In genomic region chr3:194138098-194138474, GRCh38 we compare ENCODE assay signal across 8 cellular contexts. TPM values are rescaled to one million over a fixed set of nuclear protein-coding genes. Genes with fewer than 3 reads are reported as not detected.
DNase-seq lines count a peak whose midpoint lies in the region; ATAC-seq, FAIRE-seq and TF ChIP-seq lines count a peak whose summit lies in the region.

No MANE protein-coding gene starts in this region.

- dilution Hi-C loops in endothelial cell of umbilical vein (cut with MboI; ENCODE audit: extremely low pct_ligation_motif_present, low sequenced_read_pairs): no loop called here

- H3K9me3 ChIP-seq in CD8-positive, alpha-beta T cell (ENCODE audit: low read length): no peaks in the 10 kb centered on the region
- H3K9me3 ChIP-seq in OCI-LY3 (ENCODE audit: insufficient read depth, low read length): no peaks in the 10 kb centered on the region
- no peaks in the 10 kb centered on the region for H3K9me3 ChIP-seq in endothelial cell of umbilical vein (replicated peaks; ENCODE audit: control insufficient read depth, insufficient read depth, low read length)
- H3K9me3 ChIP-seq in ovary: no peaks in the 10 kb centered on the region

- no peaks in the 10 kb centered on the region for H3K36me3 ChIP-seq in CD8-positive, alpha-beta T cell (ENCODE audit: insufficient read depth, low read length)
- H3K36me3 ChIP-seq in OCI-LY3 (replicated peaks; ENCODE audit: low read depth, low read length) (no peaks in the 10 kb centered on the region), endothelial cell of umbilical vein (ENCODE audit: control insufficient read depth in 2 of 2, extremely low read depth in 1 of 2, insufficient read depth in 2 of 2, low read length in 2 of 2) (no peaks in the 10 kb centered on the region), ovary (no peaks in the 10 kb centered on the region)

- H4K20me1 ChIP-seq in OCI-LY3 (ENCODE audit: insufficient read depth, low read length) (no peaks in the 10 kb centered on the region), endothelial cell of umbilical vein (replicated peaks; ENCODE audit: control insufficient read depth, extremely low read depth, insufficient read depth, low read length) (no peaks in the 10 kb centered on the region)

- H3K79me2 ChIP-seq in OCI-LY3 (ENCODE audit: low read length): no peaks in the 10 kb centered on the region
- H3K79me2 ChIP-seq in endothelial cell of umbilical vein (ENCODE audit: control insufficient read depth, insufficient read depth, low read length): peaks cover 2% of the 10 kb centered on the region

- TF ChIP-seq EP300 in ovary (IDR thresholded peaks at IDR 0.05): no peak

- no peak for TF ChIP-seq CTCF in CD8-positive, alpha-beta T cell (IDR thresholded peaks at IDR 0.05)
- TF ChIP-seq CTCF in OCI-LY3 (IDR thresholded peaks at IDR 0.05; ENCODE audit: low read depth, low read length): no peak; the same call in 1 of the 2 replicates
- TF ChIP-seq CTCF in endothelial cell of umbilical vein (IDR thresholded peaks at IDR 0.05; ENCODE audit: extremely low read depth in 1 of 2, insufficient read depth in 1 of 2, low read depth in 1 of 2, low read length in 2 of 2): no peak
- no peak for TF ChIP-seq CTCF in ovary (IDR thresholded peaks at IDR 0.05)

- H3K4me1 Mint-ChIP-seq in CD8-positive, alpha-beta T cell (ENCODE audit: low read depth): peaks cover 45% of the 10 kb centered on the region

- POLR2A ChIA-PET in CD8-positive, alpha-beta T cell (lab: Charles Lee): no interaction called here
- POLR2A ChIA-PET in endothelial cell of umbilical vein (lab: Charles Lee): interaction anchor here (0.7 to 5.2 kb wide), 2 partner anchors 178 to 357 kb away, joined by 4 to 22 read pairs; no protein-coding TSS in a partner anchor

- peaks cover 59% of the 10 kb centered on the region for H3K27me3 Mint-ChIP-seq in CD8-positive, alpha-beta T cell (ENCODE audit: low read depth)

- no peak overlapping the region for H2AFZ ChIP-seq in OCI-LY3 (ENCODE audit: low read depth, low read length)
- H2AFZ ChIP-seq in endothelial cell of umbilical vein (ENCODE audit: low read depth, low read length): no peak overlapping the region

- H3K9me3 Mint-ChIP-seq in CD8-positive, alpha-beta T cell: no peaks in the 10 kb centered on the region

- no peak for TF ChIP-seq POLR2A in endothelial cell of umbilical vein (IDR thresholded peaks at IDR 0.05; ENCODE audit: low read depth, low read length)
- peak; percentile 1 for TF ChIP-seq POLR2A in ovary (IDR thresholded peaks at IDR 0.05)

- H3K27me3 ChIP-seq in CD8-positive, alpha-beta T cell (ENCODE audit: insufficient read depth, low read length): peaks cover 40% of the 10 kb centered on the region
- peaks cover 36% of the 10 kb centered on the region for H3K27me3 ChIP-seq in OCI-LY3 (ENCODE audit: low read depth, low read length)
- no peaks in the 10 kb centered on the region for H3K27me3 ChIP-seq in endothelial cell of umbilical vein (ENCODE audit: control insufficient read depth in 2 of 2, insufficient read depth in 2 of 2, low read length in 2 of 2)
- no peaks in the 10 kb centered on the region for H3K27me3 ChIP-seq in ovary

- H3K4me3 ChIP-seq in CD8-positive, alpha-beta T cell (ENCODE audit: low read depth, low read length): no peak overlapping the region
- H3K4me3 ChIP-seq in OCI-LY3 (ENCODE audit: low read length) (peak overlapping the region; percentile 77), endothelial cell of umbilical vein (replicated peaks in 1 of 3; ENCODE audit: insufficient read depth in 1 of 3, low read depth in 1 of 3, low read length in 3 of 3) (peak overlapping the region in 2 of 3 experiments; percentile 29 to 54), ovary (peak overlapping the region; percentile 52)

- 13 to 19% (median 17%) methylated on average over 15 of the region's 15 CpGs for WGBS in ovary, 3 donors

- H3K9ac ChIP-seq in OCI-LY3 (ENCODE audit: low read length) (no peak overlapping the region), endothelial cell of umbilical vein (replicated peaks; ENCODE audit: extremely low read depth, insufficient read depth, low read length) (peak overlapping the region; percentile 98)

- H3K9me1 ChIP-seq in endothelial cell of umbilical vein (replicated peaks; ENCODE audit: control insufficient read depth, extremely low read depth, insufficient read depth, low read length): no peaks in the 10 kb centered on the region

- BruUV-seq in endothelial cell of umbilical vein (replicated peaks; lab: Mats Ljungman, UMichigan): no TSS peak

- intact Hi-C loops in CD8-positive, alpha-beta T cell (cut with DNase I, micrococcal nuclease): loop anchor here (2.0 to 10.0 kb wide), 6 partner anchors 259 to 546 kb away; partner anchors contain the start of genes ATP13A3 (in 2 of the 2), GP5 (in 1 of the 2) and OPA1 (in 1 of the 2)
- intact Hi-C loops in endothelial cell of umbilical vein (cut with micrococcal nuclease) (loop anchor here (5.0 kb wide), 1 partner anchor 286 kb away; no protein-coding TSS in a partner anchor), ovary (cut with DNase I) (loop anchor here (5.0 to 10.0 kb wide), 8 partner anchors 63 to 356 kb away; no protein-coding TSS in a partner anchor)

- CTCF ChIA-PET in CD8-positive, alpha-beta T cell (lab: Charles Lee): interaction anchor here (1.0 to 3.1 kb wide), 3 partner anchors 178 to 476 kb away, joined by 3 to 9 read pairs (median 3); no protein-coding TSS in a partner anchor
- CTCF ChIA-PET in endothelial cell of umbilical vein (lab: Charles Lee): interaction anchor here (0.6 to 11.1 kb wide), 17 partner anchors 9 to 474 kb away, joined by 3 to 338 read pairs (median 6); no protein-coding TSS in a partner anchor

- peak overlapping the region; percentile 97 for H3K4me2 ChIP-seq in OCI-LY3 (ENCODE audit: low read length)
- H3K4me2 ChIP-seq in endothelial cell of umbilical vein (ENCODE audit: insufficient read depth, low read length): peak overlapping the region; percentile 64

- H3K27ac ChIP-seq in CD8-positive, alpha-beta T cell (ENCODE audit: low read depth, low read length): no peak overlapping the region
- no peak overlapping the region for H3K27ac ChIP-seq in OCI-LY3 (ENCODE audit: low read length)
- H3K27ac ChIP-seq in endothelial cell of umbilical vein (ENCODE audit: insufficient read depth, low read depth, low read length): peak overlapping the region; percentile 96
- peak overlapping the region in 1 of 2 donors; percentile 96 for H3K27ac ChIP-seq in ovary

- H3K36me3 Mint-ChIP-seq in CD8-positive, alpha-beta T cell: peaks cover 2% of the 10 kb centered on the region

- no peak overlapping the region for H3K27ac Mint-ChIP-seq in CD8-positive, alpha-beta T cell

- no peak for FAIRE-seq in endothelial cell of umbilical vein (lab: Jason Lieb, UNC)

- no peak for ATAC-seq in CD8-positive, alpha-beta T cell

- H3K4me1 ChIP-seq in CD8-positive, alpha-beta T cell (ENCODE audit: insufficient read depth, low read length): peaks cover 50% of the 10 kb centered on the region
- H3K4me1 ChIP-seq in OCI-LY3 (ENCODE audit: low read length) (peaks cover 41% of the 10 kb centered on the region), endothelial cell of umbilical vein (ENCODE audit: control insufficient read depth, extremely low read depth, insufficient read depth, low read length) (peaks cover 50% of the 10 kb centered on the region), ovary (ENCODE audit: insufficient read depth) (peaks cover 14% of the 10 kb centered on the region)

- DNase-seq in CD8-positive, alpha-beta T cell: no peak
- DNase-seq in endothelial cell of umbilical vein (ENCODE audit: low read depth, low spot score) (peak; percentile 54), ovary (no peak), Ammon's horn (ENCODE audit: low spot score) (no peak), germinal center (ENCODE audit: low spot score) (no peak), NCI-H1694 treated with DMSO at 0.1 percent for 48 hours (lab: John Stamatoyannopoulos, UW) (no peak)
- DNase-seq in activated CD4-positive, alpha-beta T cell treated with anti-CD3 and anti-CD28 coated beads for 1 hour: no peak

- peak overlapping the region; percentile 61 for H3K4me3 Mint-ChIP-seq in CD8-positive, alpha-beta T cell

TF ChIP-seq in endothelial cell of umbilical vein, 7 proteins besides CTCF, POLR2A, EP300 and RAD21:
- TF ChIP-seq GATA2 (IDR thresholded peaks at IDR 0.05; ENCODE audit: insufficient read depth, insufficient read length, low read depth, low read length) (no peak), EZH2 (IDR thresholded peaks at IDR 0.05; ENCODE audit: borderline replicate concordance, low read depth, low read length, severe bottlenecking) (no peak), JUN (IDR thresholded peaks at IDR 0.05; ENCODE audit: borderline replicate concordance, insufficient read depth, insufficient read length, low read depth) (no peak), POLR2AphosphoS5 (IDR thresholded peaks at IDR 0.05; ENCODE audit: insufficient read depth, low read depth, low read length) (no peak), MAX (IDR thresholded peaks at IDR 0.05; ENCODE audit: insufficient read depth, insufficient read length) (no peak), MYC (IDR thresholded peaks at IDR 0.05; ENCODE audit: low read depth, low read length) (no peak), FOS (IDR thresholded peaks at IDR 0.05; ENCODE audit: borderline replicate concordance, insufficient read depth, low read length) (no peak)

RNA-seq across cellular contexts. Expression of gene HES1, which starts 2.1 kb away (rescaled TPM):
- total RNA-seq in CD8-positive, alpha-beta T cell: 1 to 10 TPM in 1 of 2 experiments, under 1 TPM in 1; 0.92 to 1.1 TPM
- 42.0 and 60.5 TPM in 2 replicates for total RNA-seq in endothelial cell of umbilical vein
- 107 and 210 TPM in 2 replicates for polyA plus RNA-seq in endothelial cell of umbilical vein
- 174 and 181 TPM in 2 replicates for polyA plus RNA-seq in endothelial cell of umbilical vein (2011; cell fraction: cytosol; rRNA removed)
- polyA plus RNA-seq in endothelial cell of umbilical vein (2011; cell fraction: nucleus; rRNA removed): 490 and 585 TPM in 2 replicates
- 113 and 202 TPM in 2 replicates for polyA plus RNA-seq in endothelial cell of umbilical vein (2012)
- 33.7 and 77.6 TPM in 2 replicates for polyA minus RNA-seq in endothelial cell of umbilical vein
- polyA minus RNA-seq in endothelial cell of umbilical vein (2011; cell fraction: cytosol; rRNA and poly(A)+ RNA removed): 16.0 TPM
- 291 and 514 TPM in 2 replicates for polyA minus RNA-seq in endothelial cell of umbilical vein (2011; cell fraction: nucleus; rRNA and poly(A)+ RNA removed)
- total RNA-seq in ovary: 100 to 1,000 TPM in 1 of 7 donors, 10 to 100 TPM in 6; 16.7 to 116 (median 41.3) TPM
- 10 to 100 TPM; 18.5 to 35.0 TPM for polyA plus RNA-seq in ovary

Comparison
In these comparisons a context has a peak if more than half of its experiments do, and no peak if none do; other contexts are left out.
1. RNA of gene HES1, which starts 2.1 kb away (total RNA-seq): 42.0 to 60.5 TPM in endothelial cell of umbilical vein and 16.7 to 116 TPM in ovary; 0.92 to 1.1 TPM in CD8-positive, alpha-beta T cell; every median in the first group is over 4 times any median in the second.